In genomic region chr3:48269592-48269991, GRCh38 we compare ENCODE assay signal across 18 cellular contexts. TPM values are rescaled to one million over a fixed set of nuclear protein-coding genes. Genes with fewer than 3 reads are reported as not detected.
A peak's percentile ranks its signal among the peaks of the same experiment; 100 is the strongest.
DNase-seq lines count a peak whose midpoint lies in the region; ATAC-seq, FAIRE-seq and TF ChIP-seq lines count a peak whose summit lies in the region.
"Had no signal": no experiment of that assay in that cellular context is flagged by ENCODE, and none has a peak within 500 bp of the region (broad histone marks: within the 10 kb centered on the region; RNA-seq: fewer than 3 reads in every experiment).

No MANE protein-coding gene starts in this region.

- no peak for DNase-seq in activated CD4-positive, alpha-beta T cell treated with anti-CD3 and anti-CD28 coated beads, Interleukin-2, amount 10 ng/mL, durations not matched to agents 7 days and 5 days
- DNase-seq in activated CD4-positive, alpha-beta T cell treated with anti-CD3 and anti-CD28 coated beads for 4 hours: no peak
- no peak for DNase-seq in WTC11 (ENCODE audit: low spot score)
- no peak for DNase-seq in H1 (ENCODE audit: low read depth in 1 of 2, low spot score in 2 of 2)
- DNase-seq in smooth muscle cell (lab: John Stamatoyannopoulos, UW; ENCODE audit: unreplicated experiment): no peak
- DNase-seq in tibial nerve (ENCODE audit: low spot score in 2 of 2): no peak
- DNase-seq in dermis blood vessel endothelial cell: no peak
- DNase-seq in midbrain (lab: John Stamatoyannopoulos, UW): no peak
- DNase-seq: ACHN; brain microvascular endothelial cell; COR-L47; NK-92 treated with Interleukin-12 subunit alpha and Interleukin-12 subunit beta, amount 100 ng/mL, for 24 hours had no signal

- POLR2A ChIA-PET in activated CD4-positive, alpha-beta T cell treated with anti-CD3 and anti-CD28 coated beads, Interleukin-2, amount 10 ng/mL, durations not matched to agents 7 days and 5 days (lab: Charles Lee): no interaction called here
- POLR2A ChIA-PET in WTC11 (lab: Charles Lee): no interaction called here
- POLR2A ChIA-PET in H1 (lab: Charles Lee; ENCODE audit: partially characterized antibody): interaction anchor here (0.8 to 4.2 kb wide), 13 partner anchors 8 to 164 kb away, joined by 3 to 29 read pairs (median 4); partner anchors contain the start of gene ZNF589

- H4K5ac ChIP-seq in H1 (ENCODE audit: insufficient read length, low read depth, low read length): no peak overlapping the region

- H3K27me3 Mint-ChIP-seq in activated CD4-positive, alpha-beta T cell treated with anti-CD3 and anti-CD28 coated beads, Interleukin-2, amount 10 ng/mL, durations not matched to agents 7 days and 5 days: no peaks in the 10 kb centered on the region
- H3K27me3 Mint-ChIP-seq in WTC11 (ENCODE audit: low read depth): no peaks in the 10 kb centered on the region

- CTCF ChIA-PET in activated CD4-positive, alpha-beta T cell treated with anti-CD3 and anti-CD28 coated beads, Interleukin-2, amount 10 ng/mL, durations not matched to agents 7 days and 5 days (lab: Charles Lee): interaction anchor here (1.1 to 9.6 kb wide), 7 partner anchors 8 to 288 kb away, joined by 4 to 80 read pairs (median 6); partner anchors contain the start of gene ZNF589
- CTCF ChIA-PET in WTC11 (lab: Charles Lee) (interaction anchor here (7.9 kb wide), 1 partner anchor 167 kb away, joined by 91 read pairs; no protein-coding TSS in a partner anchor), H1 (lab: Charles Lee; ENCODE audit: partially characterized antibody) (interaction anchor here (0.5 to 3.5 kb wide), 6 partner anchors 16 to 1325 kb away, joined by 3 to 14 read pairs (median 5); no protein-coding TSS in a partner anchor)

- no peak overlapping the region for H3K4ac ChIP-seq in H1 (replicated peaks; ENCODE audit: insufficient read length, low read depth, low read length)

- no peaks in the 10 kb centered on the region for H3K9me3 Mint-ChIP-seq in activated CD4-positive, alpha-beta T cell treated with anti-CD3 and anti-CD28 coated beads, Interleukin-2, amount 10 ng/mL, durations not matched to agents 7 days and 5 days
- peaks cover 42% of the 10 kb centered on the region for H3K9me3 Mint-ChIP-seq in WTC11
- H3K9me3 Mint-ChIP-seq: neural crest cell had no signal

- H4K20me1 ChIP-seq in H1 (replicated peaks in 1 of 2; ENCODE audit: control insufficient read depth in 1 of 2, insufficient read depth in 2 of 2, low read length in 2 of 2) (peaks cover 2 to 4% of the 10 kb centered on the region in 2 experiments), smooth muscle cell (ENCODE audit: low read depth) (no peaks in the 10 kb centered on the region)

- ATAC-seq in WTC11: no peak
- ATAC-seq: HepG2 had no signal

- H3K23ac ChIP-seq in H1 (ENCODE audit: insufficient read length): no peak overlapping the region

- TF ChIP-seq POLR2A in H1 (IDR thresholded peaks at IDR 0.05; ENCODE audit: control extremely low read depth in 1 of 2, low read depth in 2 of 2, low read length in 2 of 2) (peak; percentile 37 to 62), tibial nerve (IDR thresholded peaks at IDR 0.05) (no peak)

- no peak for FAIRE-seq in H1 (lab: Jason Lieb, UNC)
- FAIRE-seq: HepG2 had no signal

- H3K4me1 ChIP-seq in H1 (replicated peaks in 1 of 4; ENCODE audit: control insufficient read depth in 3 of 4, insufficient read depth in 4 of 4, low read length in 3 of 4): peaks cover 0 to 4% (median 0%) of the 10 kb centered on the region in 4 experiments; a peak in 2 of 7 replicates
- no peaks in the 10 kb centered on the region for H3K4me1 ChIP-seq in smooth muscle cell (ENCODE audit: low read depth)
- H3K4me1 ChIP-seq in tibial nerve: peaks cover 0 to 21% (median 4%) of the 10 kb centered on the region in 4 donors
- H3K4me1 ChIP-seq: SJSA1 had no signal

- H3K4me2 ChIP-seq in H1 (ENCODE audit: insufficient read depth in 1 of 2, low read depth in 2 of 2, low read length in 2 of 2) (no peak overlapping the region), smooth muscle cell (peak overlapping the region; percentile 15)

- H3K14ac ChIP-seq in H1 (ENCODE audit: insufficient read length): no peak overlapping the region

- H4K91ac ChIP-seq in H1 (replicated peaks; ENCODE audit: insufficient read length, low read length): no peak overlapping the region

- no peak overlapping the region for H2AFZ ChIP-seq in H1 (ENCODE audit: low read length)
- H2AFZ ChIP-seq in smooth muscle cell (ENCODE audit: low read depth): no peak overlapping the region

- H2BK12ac ChIP-seq in H1 (ENCODE audit: low read depth, low read length): no peak overlapping the region

- H3K9ac ChIP-seq in H1 (replicated peaks in 1 of 4; ENCODE audit: extremely low read depth in 1 of 4, low read depth in 3 of 4, low read length in 3 of 4): no peak overlapping the region
- H3K9ac ChIP-seq in smooth muscle cell (ENCODE audit: low read depth): no peak overlapping the region

- peaks cover 4% of the 10 kb centered on the region; the same call in 1 of the 2 replicates for H3K79me1 ChIP-seq in H1 (ENCODE audit: low read depth, low read length)

- no peak overlapping the region for H3K4me3 ChIP-seq in H1 (ENCODE audit: extremely low read depth in 1 of 4, insufficient read depth in 2 of 4, low read depth in 3 of 4, low read length in 4 of 4)
- no peak overlapping the region for H3K4me3 ChIP-seq in smooth muscle cell
- H3K4me3 ChIP-seq in tibial nerve: no peak overlapping the region
- H3K4me3 ChIP-seq: right atrium auricular region, SJSA1 had no signal

- WGBS in H1 (ENCODE audit: extremely low coverage in 1 of 2, insufficient coverage in 1 of 2, insufficient read length in 1 of 2, insufficient replicate concordance in 2 of 2, low coverage in 1 of 2, low lambda C conversion rate in 2 of 2, missing lambda C conversion rate in 1 of 2), 2 experiments: 94% methylated on average over 8 of the region's 8 CpGs; no CpG with 5 or more reads in 1 of the 2 experiments
- WGBS in smooth muscle cell (ENCODE audit: low lambda C conversion rate): 78% methylated on average over 8 of the region's 8 CpGs
- WGBS in tibial nerve, 2 donors: 64 to 67% methylated on average over 8 of the region's 8 CpGs

- no peak overlapping the region for H3K18ac ChIP-seq in H1 (ENCODE audit: extremely low read depth, low read length)

- H3K27ac ChIP-seq in H1 (ENCODE audit: low read depth, low read length): no peak overlapping the region
- H3K27ac ChIP-seq in smooth muscle cell (ENCODE audit: low read depth): no peak overlapping the region
- H3K27ac ChIP-seq in tibial nerve: peak overlapping the region in 2 of 4 donors; percentile 5 to 60
- H3K27ac ChIP-seq: brain microvascular endothelial cell, right atrium auricular region, SJSA1 had no signal

- peaks cover 34% of the 10 kb centered on the region for H3K36me3 Mint-ChIP-seq in activated CD4-positive, alpha-beta T cell treated with anti-CD3 and anti-CD28 coated beads, Interleukin-2, amount 10 ng/mL, durations not matched to agents 7 days and 5 days (ENCODE audit: low read depth)
- H3K36me3 Mint-ChIP-seq in WTC11: peaks cover 78% of the 10 kb centered on the region

- H3K27ac Mint-ChIP-seq in activated CD4-positive, alpha-beta T cell treated with anti-CD3 and anti-CD28 coated beads, Interleukin-2, amount 10 ng/mL, durations not matched to agents 7 days and 5 days: peak overlapping the region; percentile 92
- peak overlapping the region; percentile 30; the same call in 1 of the 2 replicates for H3K27ac Mint-ChIP-seq in WTC11

- no peak overlapping the region for H2BK20ac ChIP-seq in H1 (ENCODE audit: low read length)

- TF ChIP-seq CTCF in WTC11 (IDR thresholded peaks at IDR 0.05) (no peak), H1 (IDR thresholded peaks at IDR 0.05; ENCODE audit: control extremely low read depth in 1 of 3, insufficient read depth in 1 of 3, low read depth in 1 of 3, low read length in 3 of 3) (no peak), smooth muscle cell (IDR thresholded peaks at IDR 0.05; ENCODE audit: borderline replicate concordance, insufficient read depth, poor library complexity, severe bottlenecking) (no peak), tibial nerve (IDR thresholded peaks at IDR 0.05) (no peak)

- H2BK15ac ChIP-seq in H1 (ENCODE audit: low read length): no peak overlapping the region

- H2BK120ac ChIP-seq in H1 (replicated peaks; ENCODE audit: low read depth, low read length): no peak overlapping the region

- H3K4me1 Mint-ChIP-seq in activated CD4-positive, alpha-beta T cell treated with anti-CD3 and anti-CD28 coated beads, Interleukin-2, amount 10 ng/mL, durations not matched to agents 7 days and 5 days: peaks cover 38% of the 10 kb centered on the region
- peaks cover 3% of the 10 kb centered on the region for H3K4me1 Mint-ChIP-seq in WTC11

- H2AK5ac ChIP-seq in H1 (ENCODE audit: low read depth, low read length): no peak overlapping the region

- no peak overlapping the region for H3K56ac ChIP-seq in H1 (replicated peaks; ENCODE audit: insufficient read length, low read depth, low read length)

- no peaks in the 10 kb centered on the region for H3K27me3 ChIP-seq in H1 (replicated peaks in 1 of 4; ENCODE audit: control insufficient read depth in 3 of 4, extremely low read depth in 1 of 4, insufficient read depth in 3 of 4, low read length in 3 of 4)
- H3K27me3 ChIP-seq in smooth muscle cell (ENCODE audit: low read depth): no peaks in the 10 kb centered on the region
- no peaks in the 10 kb centered on the region for H3K27me3 ChIP-seq in tibial nerve
- H3K27me3 ChIP-seq: brain microvascular endothelial cell, right atrium auricular region, SJSA1 had no signal

- no peak for TF ChIP-seq RAD21 in H1 (IDR thresholded peaks at IDR 0.05 in 1 of 2, conservative IDR thresholded peaks at IDR 0.05 in 1 of 2; ENCODE audit: low read depth in 2 of 2, low read length in 2 of 2)

- H3K4me3 Mint-ChIP-seq in activated CD4-positive, alpha-beta T cell treated with anti-CD3 and anti-CD28 coated beads, Interleukin-2, amount 10 ng/mL, durations not matched to agents 7 days and 5 days: peak overlapping the region; percentile 50
- H3K4me3 Mint-ChIP-seq in WTC11: no peak overlapping the region
- H3K4me3 Mint-ChIP-seq: neural crest cell had no signal

- H4K8ac ChIP-seq in H1 (ENCODE audit: extremely low read depth, insufficient read depth, low read length): no peak overlapping the region

- no peak for TF ChIP-seq EP300 in H1 (IDR thresholded peaks at IDR 0.05; ENCODE audit: borderline replicate concordance in 1 of 2, low read depth in 2 of 2, low read length in 2 of 2)
- no peak for TF ChIP-seq EP300 in tibial nerve (IDR thresholded peaks at IDR 0.05)

- H3K9me3 ChIP-seq in H1 (ENCODE audit: insufficient read depth in 2 of 2, low read depth in 1 of 2, low read length in 1 of 2): peaks cover 16 to 34% of the 10 kb centered on the region in 2 experiments
- no peaks in the 10 kb centered on the region for H3K9me3 ChIP-seq in smooth muscle cell (replicated peaks; ENCODE audit: low read depth)
- no peaks in the 10 kb centered on the region for H3K9me3 ChIP-seq in tibial nerve
- H3K9me3 ChIP-seq: right atrium auricular region, SJSA1 had no signal

- H3K36me3 ChIP-seq in H1 (ENCODE audit: control insufficient read depth in 2 of 4, insufficient read depth in 4 of 4, low read length in 3 of 4) (peaks cover 40 to 74% (median 62%) of the 10 kb centered on the region in 4 experiments), smooth muscle cell (ENCODE audit: low read depth) (no peaks in the 10 kb centered on the region), tibial nerve (peaks cover 0 to 55% (median 0%) of the 10 kb centered on the region in 3 donors)
- H3K36me3 ChIP-seq: SJSA1 had no signal

- H3F3A ChIP-seq in smooth muscle cell (ENCODE audit: low read depth): no peaks in the 10 kb centered on the region

- H2BK5ac ChIP-seq in H1 (ENCODE audit: low read depth, low read length): no peak overlapping the region

- no peaks in the 10 kb centered on the region for H3K23me2 ChIP-seq in H1 (ENCODE audit: low read depth, low read length)

- H3K79me2 ChIP-seq in H1 (ENCODE audit: control insufficient read depth in 1 of 2, insufficient read depth in 2 of 2, low read length in 2 of 2) (peaks cover 0 to 7% of the 10 kb centered on the region in 2 experiments; a peak in 2 of 4 replicates), smooth muscle cell (ENCODE audit: low read depth) (no peaks in the 10 kb centered on the region)

RNA-seq across cellular contexts. Expression of gene ZNF589, which starts 28.7 kb away (rescaled TPM):
- total RNA-seq in activated CD4-positive, alpha-beta T cell treated with anti-CD3 and anti-CD28 coated beads, Interleukin-2, amount 10 ng/mL, durations not matched to agents 7 days and 5 days: 10 to 100 TPM; 25.5 to 26.6 TPM
- 96.1 to 104 TPM (median 102 TPM) in 3 replicates for total RNA-seq in WTC11 (2021)
- total RNA-seq in H1 (2021; fragmentation: NEBNext Ultra II Directional; extraction: Animal tissue kit (Norgen Biotek cat#: 25700)): 106 and 113 TPM in 2 replicates
- 64.7 and 65.6 TPM in 2 replicates for polyA plus RNA-seq in H1 (2011; rRNA removed)
- polyA plus RNA-seq in H1 (2011; cell fraction: cytosol; rRNA removed): 94.8 TPM
- polyA plus RNA-seq in H1 (2011; cell fraction: nucleus; rRNA removed): 119 TPM
- polyA plus RNA-seq in H1 (2012, experiment 1 of 2): 90.1 to 112 TPM (median 101 TPM) in 4 replicates
- polyA plus RNA-seq in H1 (2012, experiment 2 of 2): 14.1 TPM
- 87.3 TPM for polyA plus RNA-seq in H1 (2013, experiment 1 of 2)
- polyA plus RNA-seq in H1 (2013, experiment 2 of 2): 81.4 TPM
- 112 and 152 TPM in 2 replicates for polyA minus RNA-seq in H1 (2011; rRNA and poly(A)+ RNA removed)
- polyA minus RNA-seq in H1 (2011; cell fraction: cytosol; rRNA and poly(A)+ RNA removed): 48.0 TPM
- polyA minus RNA-seq in H1 (2011; cell fraction: nucleus; rRNA and poly(A)+ RNA removed): 107 TPM
- 1.4 and 2.7 TPM in 2 replicates for total RNA-seq in smooth muscle cell
- polyA plus RNA-seq in smooth muscle cell: 1.6 and 3.3 TPM in 2 replicates
- total RNA-seq in tibial nerve: 10 to 100 TPM; 10.7 to 18.8 (median 15.7) TPM
- 3.4 and 4.1 TPM in 2 replicates for total RNA-seq in dermis blood vessel endothelial cell

RNA-seq across cellular contexts. Expression of gene NME6, which starts 31.6 kb away (rescaled TPM):
- 10 to 100 TPM; 32.1 to 36.5 TPM for total RNA-seq in activated CD4-positive, alpha-beta T cell treated with anti-CD3 and anti-CD28 coated beads, Interleukin-2, amount 10 ng/mL, durations not matched to agents 7 days and 5 days
- total RNA-seq in WTC11 (2021) (9.9 to 13.4 TPM (median 11.0 TPM) in 3 replicates), smooth muscle cell (19.0 and 22.7 TPM in 2 replicates), tibial nerve (10 to 100 TPM; 22.2 to 28.4 (median 27.4) TPM), dermis blood vessel endothelial cell (33.9 and 36.2 TPM in 2 replicates)
- total RNA-seq in H1 (2021; fragmentation: NEBNext Ultra II Directional; extraction: Animal tissue kit (Norgen Biotek cat#: 25700)): 12.3 and 14.2 TPM in 2 replicates
- polyA plus RNA-seq in H1 (2011; rRNA removed) (19.3 and 21.5 TPM in 2 replicates), smooth muscle cell (37.6 and 40.4 TPM in 2 replicates)
- polyA plus RNA-seq in H1 (2011; cell fraction: cytosol; rRNA removed): 18.3 TPM
- polyA plus RNA-seq in H1 (2011; cell fraction: nucleus; rRNA removed): 15.5 TPM
- 17.3 to 19.4 TPM (median 19.0 TPM) in 4 replicates for polyA plus RNA-seq in H1 (2012, experiment 1 of 2)
- polyA plus RNA-seq in H1 (2012, experiment 2 of 2): 13.9 TPM
- 7.5 TPM for polyA plus RNA-seq in H1 (2013, experiment 1 of 2)
- 7.4 TPM for polyA plus RNA-seq in H1 (2013, experiment 2 of 2)
- polyA minus RNA-seq in H1 (2011; rRNA and poly(A)+ RNA removed): 17.6 and 28.3 TPM in 2 replicates
- polyA minus RNA-seq in H1 (2011; cell fraction: cytosol; rRNA and poly(A)+ RNA removed): 12.0 TPM
- polyA minus RNA-seq in H1 (2011; cell fraction: nucleus; rRNA and poly(A)+ RNA removed): 13.7 TPM

RNA-seq across cellular contexts. Expression of gene CAMP, which starts 46.3 kb away (rescaled TPM):
- not detected for total RNA-seq in activated CD4-positive, alpha-beta T cell treated with anti-CD3 and anti-CD28 coated beads, Interleukin-2, amount 10 ng/mL, durations not matched to agents 7 days and 5 days
- total RNA-seq in WTC11 (2021) (not detected in 3 replicates), smooth muscle cell (not detected in 2 replicates), tibial nerve (under 1 TPM in 1 of 4 donors, not detected in 3; 0.63 TPM), dermis blood vessel endothelial cell (not detected in 2 replicates)
- not detected in 2 replicates for total RNA-seq in H1 (2021; fragmentation: NEBNext Ultra II Directional; extraction: Animal tissue kit (Norgen Biotek cat#: 25700))
- polyA plus RNA-seq in H1 (2011; rRNA removed) (not detected in 2 replicates), smooth muscle cell (not detected in 2 replicates)
- not detected for polyA plus RNA-seq in H1 (2011; cell fraction: cytosol; rRNA removed)
- polyA plus RNA-seq in H1 (2011; cell fraction: nucleus; rRNA removed): not detected
- polyA plus RNA-seq in H1 (2012, experiment 1 of 2): not detected in 4 replicates
- polyA plus RNA-seq in H1 (2012, experiment 2 of 2): not detected
- not detected for polyA plus RNA-seq in H1 (2013, experiment 1 of 2)
- not detected for polyA plus RNA-seq in H1 (2013, experiment 2 of 2)
- polyA minus RNA-seq in H1 (2011; rRNA and poly(A)+ RNA removed): not detected in 2 replicates
- not detected for polyA minus RNA-seq in H1 (2011; cell fraction: cytosol; rRNA and poly(A)+ RNA removed)
- polyA minus RNA-seq in H1 (2011; cell fraction: nucleus; rRNA and poly(A)+ RNA removed): not detected
- total RNA-seq: fibroblast of villous mesenchyme, HepG2, neural crest cell, SJSA1, urinary bladder had no signal
- polyA plus RNA-seq: HepG2 had no signal

Comparison
In these comparisons a context has a peak if more than half of its experiments do, and no peak if none do; other contexts are left out.
1. POLR2A ChIP-seq: peak in H1 (2 of 2); none in tibial nerve (0 of 2).